In genomic region chr3:66407281-66408218, GRCh38 we compare ENCODE assay signal across 7 cellular contexts.
A peak's percentile ranks its signal among the peaks of the same experiment; 100 is the strongest.
DNase-seq lines count a peak whose midpoint lies in the region; ATAC-seq and TF ChIP-seq lines count a peak whose summit lies in the region.

No MANE protein-coding gene starts in this region.

- H3K36me3 Mint-ChIP-seq in natural killer cell: no peaks in the 10 kb centered on the region

- ATAC-seq in GM21786 (IDR thresholded peaks at IDR 0.05; ENCODE audit: unreplicated experiment) (peak; percentile 73), esophagus mucosa (peak; percentile 82), natural killer cell (peak; percentile 80 to 95 (median 92))
- peak; percentile 75 for ATAC-seq in stimulated activated naive CD8-positive, alpha-beta T cell treated with anti-CD3 and anti-CD28 coated beads, Interleukin-15, Interleukin-2, amounts not matched to agents 100 U/mL and 50 U/mL, for 24 hours

- no peak overlapping the region for H3K4me3 Mint-ChIP-seq in natural killer cell

- H3K4me1 Mint-ChIP-seq in natural killer cell: no peaks in the 10 kb centered on the region

- intact Hi-C loops in natural killer cell (cut with micrococcal nuclease): loop anchor here (1.0 kb wide), 1 partner anchor 409 kb away; no protein-coding TSS in a partner anchor

- TF ChIP-seq CTCF in GM12874 (IDR thresholded peaks at IDR 0.05; ENCODE audit: insufficient read depth, low read depth, low read length) (peak; percentile 94), natural killer cell (IDR thresholded peaks at IDR 0.05) (peak; percentile 85)

- no peaks in the 10 kb centered on the region for H3K27me3 Mint-ChIP-seq in natural killer cell (ENCODE audit: low read depth in 2 of 2)

- no peak overlapping the region for H3K27ac Mint-ChIP-seq in natural killer cell

- DNase-seq in NAMALWA (ENCODE audit: low spot score) (peak; percentile 59), natural killer cell (peak; percentile 67)
- peak; percentile 75 for DNase-seq in activated CD8-positive, alpha-beta memory T cell treated with anti-CD3 and anti-CD28 coated beads, Interleukin-2, amount 50 U/mL, for 4 hours
- peak; percentile 81 for DNase-seq in stimulated activated naive CD8-positive, alpha-beta T cell treated with anti-CD3 and anti-CD28 coated beads, Interleukin-15, Interleukin-2, amounts not matched to agents 100 U/mL and 50 U/mL, for 24 hours

- no peaks in the 10 kb centered on the region for H3K9me3 Mint-ChIP-seq in natural killer cell

Comparison
In these comparisons a context has a peak if more than half of its experiments do, and no peak if none do; other contexts are left out.
1. Peak in every context shown above with its lines: DNase-seq and ATAC-seq.